Comparison of ENCODE assay signal across 8 cellular contexts in genomic region chr6:90296346-90297123, GRCh38. TPM values are rescaled to one million over a fixed set of nuclear protein-coding genes. Genes with fewer than 3 reads are reported as not detected.
DNase-seq lines count a peak whose midpoint lies in the region; ATAC-seq and TF ChIP-seq lines count a peak whose summit lies in the region.

BACH2 (minus strand) TSS chr6:90296843; CDS start chr6:90008844, 287,999 bp downstream.

- peaks cover 5 to 9% of the 10 kb centered on the region in 2 donors for H3K27me3 Mint-ChIP-seq in CD8-positive, alpha-beta memory T cell
- peaks cover 0 to 29% (median 0%) of the 10 kb centered on the region in 5 donors for H3K27me3 Mint-ChIP-seq in naive thymus-derived CD4-positive, alpha-beta T cell

- no peaks in the 10 kb centered on the region for H3K27me3 ChIP-seq in CD8-positive, alpha-beta memory T cell (ENCODE audit: insufficient read depth, low read length, poor library complexity, severe bottlenecking)
- H3K27me3 ChIP-seq in naive thymus-derived CD4-positive, alpha-beta T cell (ENCODE audit: control insufficient read depth in 2 of 2, insufficient read depth in 2 of 2, low read length in 2 of 2): no peaks in the 10 kb centered on the region

- CTCF ChIA-PET in CD8-positive, alpha-beta memory T cell (lab: Charles Lee): interaction anchor here (0.8 to 2.2 kb wide), 18 partner anchors 12 to 356 kb away, joined by 3 to 17 read pairs (median 4); no protein-coding TSS in a partner anchor
- CTCF ChIA-PET in naive thymus-derived CD4-positive, alpha-beta T cell (lab: Charles Lee): interaction anchor here (0.9 to 1.3 kb wide), 7 partner anchors 25 to 356 kb away, joined by 3 to 11 read pairs (median 3); no protein-coding TSS in a partner anchor

- H3K36me3 Mint-ChIP-seq in CD8-positive, alpha-beta memory T cell: peaks cover 0 to 11% (median 0%) of the 10 kb centered on the region in 3 donors
- H3K36me3 Mint-ChIP-seq in naive thymus-derived CD4-positive, alpha-beta T cell: peaks cover 0 to 10% (median 3%) of the 10 kb centered on the region in 5 donors
- H3K36me3 Mint-ChIP-seq in stimulated activated effector memory CD8-positive, alpha-beta T cell treated with anti-CD3 and anti-CD28 coated beads, Interleukin-12 subunit alpha, Interleukin-12 subunit beta, amount 100 ng/mL, for 72 hours: peaks cover under 1% of the 10 kb centered on the region

- DNase-seq in CD8-positive, alpha-beta memory T cell: peak; percentile 79 to 94 (median 88)
- DNase-seq in HuH-7.5 (ENCODE audit: low spot score): peak; percentile 80
- DNase-seq in activated T-helper 1 cell treated with Interleukin-2 at 50 U/mL for 16 hours (ENCODE audit: low read depth): peak; percentile 86
- DNase-seq in fibroblast of mammary gland (ENCODE audit: low read depth): peak; percentile 88
- DNase-seq in naive thymus-derived CD4-positive, alpha-beta T cell: peak; percentile 84 to 97 (median 94)
- DNase-seq in stimulated activated effector memory CD8-positive, alpha-beta T cell treated with anti-CD3 and anti-CD28 coated beads, Interleukin-12 subunit alpha, Interleukin-12 subunit beta, amount 100 ng/mL, for 72 hours (ENCODE audit: low spot score in 2 of 2): peak; percentile 75 to 89

- peak within 1 kb of the TSS; percentile 68 for H3K27ac ChIP-seq in CD8-positive, alpha-beta memory T cell (ENCODE audit: low read depth, low read length)
- peak within 1 kb of the TSS; percentile 95 for H3K27ac ChIP-seq in naive thymus-derived CD4-positive, alpha-beta T cell (ENCODE audit: low read depth, low read length)

- POLR2A ChIA-PET in CD8-positive, alpha-beta memory T cell (lab: Charles Lee): interaction anchor here (0.6 to 2.0 kb wide), 9 partner anchors 11 to 1216 kb away, joined by 3 to 30 read pairs (median 4); partner anchors contain the start of gene PNRC1
- POLR2A ChIA-PET in naive thymus-derived CD4-positive, alpha-beta T cell (lab: Charles Lee): interaction anchor here (0.7 to 6.3 kb wide), 18 partner anchors 10 to 356 kb away, joined by 3 to 81 read pairs (median 4); no protein-coding TSS in a partner anchor

- H3K27ac Mint-ChIP-seq in CD8-positive, alpha-beta memory T cell: peak within 1 kb of the TSS; percentile 61 to 98 (median 92)
- H3K27ac Mint-ChIP-seq in naive thymus-derived CD4-positive, alpha-beta T cell: peak within 1 kb of the TSS; percentile 89 to 100 (median 97)
- H3K27ac Mint-ChIP-seq in stimulated activated effector memory CD8-positive, alpha-beta T cell treated with anti-CD3 and anti-CD28 coated beads, Interleukin-12 subunit alpha, Interleukin-12 subunit beta, amount 100 ng/mL, for 72 hours: peak within 1 kb of the TSS; percentile 61

- peak; percentile 79 for ATAC-seq in GM21515 (IDR thresholded peaks at IDR 0.05; ENCODE audit: unreplicated experiment)
- ATAC-seq in naive thymus-derived CD4-positive, alpha-beta T cell: peak; percentile 85
- peak; percentile 85 for ATAC-seq in stimulated activated effector memory CD8-positive, alpha-beta T cell treated with anti-CD3 and anti-CD28 coated beads, Interleukin-12 subunit alpha, Interleukin-12 subunit beta, amount 100 ng/mL, for 72 hours

- no peaks in the 10 kb centered on the region for H3K9me3 Mint-ChIP-seq in CD8-positive, alpha-beta memory T cell
- no peaks in the 10 kb centered on the region for H3K9me3 Mint-ChIP-seq in naive thymus-derived CD4-positive, alpha-beta T cell
- no peaks in the 10 kb centered on the region for H3K9me3 Mint-ChIP-seq in stimulated activated effector memory CD8-positive, alpha-beta T cell treated with anti-CD3 and anti-CD28 coated beads, Interleukin-12 subunit alpha, Interleukin-12 subunit beta, amount 100 ng/mL, for 72 hours

- TF ChIP-seq CTCF in fibroblast of mammary gland (conservative IDR thresholded peaks at IDR 0.05; ENCODE audit: control insufficient read depth, insufficient read depth, low read depth, low read length): no peak

- H3K36me3 ChIP-seq in CD8-positive, alpha-beta memory T cell (ENCODE audit: insufficient read depth, low read length): no peaks in the 10 kb centered on the region
- H3K36me3 ChIP-seq in naive thymus-derived CD4-positive, alpha-beta T cell (ENCODE audit: control insufficient read depth in 2 of 3, insufficient read depth in 3 of 3, low read length in 3 of 3): peaks cover 0 to 14% (median 0%) of the 10 kb centered on the region in 3 experiments

- H3K9me3 ChIP-seq in CD8-positive, alpha-beta memory T cell (ENCODE audit: low read length): no peaks in the 10 kb centered on the region
- no peaks in the 10 kb centered on the region for H3K9me3 ChIP-seq in naive thymus-derived CD4-positive, alpha-beta T cell (ENCODE audit: control insufficient read depth in 2 of 3, low read length in 3 of 3)

- peaks cover 19% of the 10 kb centered on the region for H3K4me1 ChIP-seq in CD8-positive, alpha-beta memory T cell (ENCODE audit: insufficient read depth, low read length)
- peaks cover 7 to 26% of the 10 kb centered on the region in 2 donors for H3K4me1 ChIP-seq in naive thymus-derived CD4-positive, alpha-beta T cell (ENCODE audit: control insufficient read depth in 2 of 2, insufficient read depth in 2 of 2, low read length in 2 of 2)

- intact Hi-C loops in naive thymus-derived CD4-positive, alpha-beta T cell (cut with micrococcal nuclease): loop anchor here (1.0 to 5.0 kb wide), 19 partner anchors 22 to 1216 kb away; partner anchors contain the start of genes CASP8AP2 (in 2 of the 2), MAP3K7 (in 1 of the 2) and PNRC1 (in 1 of the 2)

- H3K4me3 Mint-ChIP-seq in CD8-positive, alpha-beta memory T cell: peak within 1 kb of the TSS; percentile 87 to 95 (median 91)
- peak within 1 kb of the TSS; percentile 79 to 97 (median 92) for H3K4me3 Mint-ChIP-seq in naive thymus-derived CD4-positive, alpha-beta T cell
- peak within 1 kb of the TSS; percentile 76 for H3K4me3 Mint-ChIP-seq in stimulated activated effector memory CD8-positive, alpha-beta T cell treated with anti-CD3 and anti-CD28 coated beads, Interleukin-12 subunit alpha, Interleukin-12 subunit beta, amount 100 ng/mL, for 72 hours

- H3K4me1 Mint-ChIP-seq in CD8-positive, alpha-beta memory T cell: peaks cover 20 to 42% (median 28%) of the 10 kb centered on the region in 3 donors
- H3K4me1 Mint-ChIP-seq in naive thymus-derived CD4-positive, alpha-beta T cell: peaks cover 0 to 47% (median 38%) of the 10 kb centered on the region in 7 donors
- peaks cover 21% of the 10 kb centered on the region for H3K4me1 Mint-ChIP-seq in stimulated activated effector memory CD8-positive, alpha-beta T cell treated with anti-CD3 and anti-CD28 coated beads, Interleukin-12 subunit alpha, Interleukin-12 subunit beta, amount 100 ng/mL, for 72 hours

- peak within 1 kb of the TSS; percentile 75 for H3K4me3 ChIP-seq in CD8-positive, alpha-beta memory T cell (ENCODE audit: low read length)
- H3K4me3 ChIP-seq in fibroblast of mammary gland (ENCODE audit: control insufficient read depth, low read depth, low read length): peak within 1 kb of the TSS; percentile 50
- peak within 1 kb of the TSS; percentile 59 for H3K4me3 ChIP-seq in naive thymus-derived CD4-positive, alpha-beta T cell (ENCODE audit: low read length)

TF ChIP-seq in PFSK-1, 5 proteins besides CTCF, POLR2A, EP300 and RAD21:
- peak; percentile 76 for TF ChIP-seq FOXP2 (optimal IDR thresholded peaks at IDR 0.05; ENCODE audit: borderline replicate concordance, extremely low read depth, extremely low read length, insufficient read depth)
- TF ChIP-seq TAF1 (IDR thresholded peaks at IDR 0.05; ENCODE audit: borderline replicate concordance, insufficient read depth, low read length): peak; percentile 94
- TF ChIP-seq, protein P1, sequence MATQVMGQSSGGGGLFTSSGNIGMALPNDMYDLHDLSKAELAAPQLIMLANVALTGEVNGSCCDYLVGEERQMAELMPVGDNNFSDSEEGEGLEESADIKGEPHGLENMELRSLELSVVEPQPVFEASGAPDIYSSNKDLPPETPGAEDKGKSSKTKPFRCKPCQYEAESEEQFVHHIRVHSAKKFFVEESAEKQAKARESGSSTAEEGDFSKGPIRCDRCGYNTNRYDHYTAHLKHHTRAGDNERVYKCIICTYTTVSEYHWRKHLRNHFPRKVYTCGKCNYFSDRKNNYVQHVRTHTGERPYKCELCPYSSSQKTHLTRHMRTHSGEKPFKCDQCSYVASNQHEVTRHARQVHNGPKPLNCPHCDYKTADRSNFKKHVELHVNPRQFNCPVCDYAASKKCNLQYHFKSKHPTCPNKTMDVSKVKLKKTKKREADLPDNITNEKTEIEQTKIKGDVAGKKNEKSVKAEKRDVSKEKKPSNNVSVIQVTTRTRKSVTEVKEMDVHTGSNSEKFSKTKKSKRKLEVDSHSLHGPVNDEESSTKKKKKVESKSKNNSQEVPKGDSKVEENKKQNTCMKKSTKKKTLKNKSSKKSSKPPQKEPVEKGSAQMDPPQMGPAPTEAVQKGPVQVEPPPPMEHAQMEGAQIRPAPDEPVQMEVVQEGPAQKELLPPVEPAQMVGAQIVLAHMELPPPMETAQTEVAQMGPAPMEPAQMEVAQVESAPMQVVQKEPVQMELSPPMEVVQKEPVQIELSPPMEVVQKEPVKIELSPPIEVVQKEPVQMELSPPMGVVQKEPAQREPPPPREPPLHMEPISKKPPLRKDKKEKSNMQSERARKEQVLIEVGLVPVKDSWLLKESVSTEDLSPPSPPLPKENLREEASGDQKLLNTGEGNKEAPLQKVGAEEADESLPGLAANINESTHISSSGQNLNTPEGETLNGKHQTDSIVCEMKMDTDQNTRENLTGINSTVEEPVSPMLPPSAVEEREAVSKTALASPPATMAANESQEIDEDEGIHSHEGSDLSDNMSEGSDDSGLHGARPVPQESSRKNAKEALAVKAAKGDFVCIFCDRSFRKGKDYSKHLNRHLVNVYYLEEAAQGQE (IDR thresholded peaks at IDR 0.05; ENCODE audit: insufficient read depth in 1 of 2, low read depth in 2 of 2, low read length in 2 of 2): peak; percentile 18 to 42; a peak in 2 of 4 replicates
- TF ChIP-seq SIN3A (IDR thresholded peaks at IDR 0.05; ENCODE audit: borderline replicate concordance, insufficient read depth, low read length): peak; percentile 98
- TF ChIP-seq POLR2AphosphoS5 (IDR thresholded peaks at IDR 0.05; ENCODE audit: low read depth, low read length): peak; percentile 73

RNA-seq across cellular contexts. Expression of gene BACH2, which starts in this region (rescaled TPM):
- 10 to 100 TPM; 39.9 to 41.8 TPM for total RNA-seq in CD8-positive, alpha-beta memory T cell
- 7.4 TPM for polyA plus RNA-seq in CD8-positive, alpha-beta memory T cell
- 19.6 TPM for polyA plus RNA-seq in PFSK-1 (2012; ENCODE audit: insufficient read length, low read depth)
- 100 to 1,000 TPM in 4 of 5 experiments, 10 to 100 TPM in 1; 33.0 to 193 (median 133) TPM for total RNA-seq in naive thymus-derived CD4-positive, alpha-beta T cell
- polyA plus RNA-seq in naive thymus-derived CD4-positive, alpha-beta T cell: 10 to 100 TPM; 24.8 to 26.5 TPM

Comparison
In these comparisons a context has a peak if more than half of its experiments do, and no peak if none do; other contexts are left out.
1. Peak in every context shown above with its lines: DNase-seq, ATAC-seq, H3K4me3 ChIP-seq and H3K27ac ChIP-seq.